1 cellular context compared by ENCODE assay signal in the genomic region with DNA sequence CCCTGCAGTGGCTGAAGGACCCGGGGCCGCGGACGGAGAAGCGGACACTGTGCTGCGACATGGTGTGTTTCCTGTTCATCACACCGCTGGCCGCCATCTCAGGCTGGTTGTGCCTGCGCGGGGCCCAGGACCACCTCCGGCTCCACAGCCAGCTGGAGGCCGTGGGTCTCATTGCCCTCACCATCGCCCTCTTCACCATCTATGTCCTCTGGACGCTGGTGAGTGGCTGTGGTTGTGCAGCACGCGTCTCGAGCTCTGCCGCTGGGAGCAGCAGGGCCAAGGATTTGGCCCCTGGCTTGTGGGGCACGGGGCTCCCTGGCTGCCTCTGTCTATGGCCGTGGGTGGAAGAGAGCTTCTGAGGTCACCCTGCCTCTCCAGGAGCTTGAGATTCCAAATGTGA.
TF ChIP-seq lines count a peak whose summit lies in the region.

No MANE protein-coding gene starts in this region.

TF ChIP-seq in WTC11, 78 proteins besides CTCF, POLR2A, EP300 and RAD21 (continued from another document):
- TF ChIP-seq, protein P1, sequence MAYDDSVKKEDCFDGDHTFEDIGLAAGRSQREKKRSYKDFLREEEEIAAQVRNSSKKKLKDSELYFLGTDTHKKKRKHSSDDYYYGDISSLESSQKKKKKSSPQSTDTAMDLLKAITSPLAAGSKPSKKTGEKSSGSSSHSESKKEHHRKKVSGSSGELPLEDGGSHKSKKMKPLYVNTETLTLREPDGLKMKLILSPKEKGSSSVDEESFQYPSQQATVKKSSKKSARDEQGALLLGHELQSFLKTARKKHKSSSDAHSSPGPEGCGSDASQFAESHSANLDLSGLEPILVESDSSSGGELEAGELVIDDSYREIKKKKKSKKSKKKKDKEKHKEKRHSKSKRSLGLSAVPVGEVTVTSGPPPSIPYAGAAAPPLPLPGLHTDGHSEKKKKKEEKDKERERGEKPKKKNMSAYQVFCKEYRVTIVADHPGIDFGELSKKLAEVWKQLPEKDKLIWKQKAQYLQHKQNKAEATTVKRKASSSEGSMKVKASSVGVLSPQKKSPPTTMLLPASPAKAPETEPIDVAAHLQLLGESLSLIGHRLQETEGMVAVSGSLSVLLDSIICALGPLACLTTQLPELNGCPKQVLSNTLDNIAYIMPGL (CRISPR knock-in tag; IDR thresholded peaks at IDR 0.05), result no peak
- TF ChIP-seq NR1H2 (CRISPR knock-in tag; IDR thresholded peaks at IDR 0.05) (no peak), PRRX2 (CRISPR knock-in tag; IDR thresholded peaks at IDR 0.05) (no peak), FOXK1 (CRISPR knock-in tag; IDR thresholded peaks at IDR 0.05) (no peak)
